In the genomic region with DNA sequence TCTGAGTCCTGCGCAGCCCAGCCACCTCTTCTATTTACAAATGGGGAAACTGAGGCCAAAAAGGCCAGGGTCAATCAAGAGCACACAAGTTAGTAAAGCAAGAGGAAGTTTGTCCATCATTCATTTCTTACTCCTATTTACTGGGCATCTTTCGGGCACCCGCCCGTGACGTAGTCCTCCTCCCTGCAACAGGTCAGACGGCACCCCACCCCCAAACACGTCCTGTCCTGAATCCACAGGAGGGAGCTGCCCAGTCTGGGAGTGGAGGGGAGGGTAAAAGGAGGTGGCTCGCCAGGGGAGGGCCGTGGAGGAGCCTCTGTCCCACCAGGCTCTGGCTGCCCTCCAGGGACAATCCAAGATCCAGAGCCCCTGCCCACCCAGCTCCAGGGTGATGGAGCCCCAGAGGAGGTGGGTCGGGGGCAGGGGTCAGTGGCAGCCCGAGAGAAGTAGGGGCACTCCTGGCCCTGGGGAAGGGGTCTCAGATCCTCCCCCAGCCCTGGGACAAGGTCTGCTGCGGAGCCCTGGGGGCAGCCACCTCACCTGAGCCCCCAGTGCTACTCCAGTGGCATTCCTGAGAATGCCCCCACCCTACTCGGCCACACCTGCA, we compare ENCODE assay signal across 10 cellular contexts. TPM values are rescaled to one million over a fixed set of nuclear protein-coding genes. Genes with fewer than 3 reads are reported as not detected.
A peak's percentile ranks its signal among the peaks of the same experiment; 100 is the strongest.
DNase-seq lines count a peak whose midpoint lies in the region; ATAC-seq and TF ChIP-seq lines count a peak whose summit lies in the region.
"Had no signal": no experiment of that assay in that cellular context is flagged by ENCODE, and none has a peak within 500 bp of the region (broad histone marks: within the 10 kb centered on the region; RNA-seq: fewer than 3 reads in every experiment).

No MANE protein-coding gene starts in this region.

- H3K4me1 Mint-ChIP-seq in activated CD8-positive, alpha-beta T cell treated with anti-CD3 and anti-CD28 coated beads for 36 hours (ENCODE audit: low read depth) = peaks cover 5% of the 10 kb centered on the region
- peaks cover 2% of the 10 kb centered on the region for H3K4me1 Mint-ChIP-seq in activated CD8-positive, alpha-beta T cell treated with anti-CD3 and anti-CD28 coated beads, Interleukin-2, amount 10 ng/mL, durations not matched to agents 7 days and 5 days (ENCODE audit: low read depth)
- H3K4me1 Mint-ChIP-seq in mesothelial cell of epicardium = peaks cover 40% of the 10 kb centered on the region

- H3K36me3 ChIP-seq in upper lobe of left lung = no peaks in the 10 kb centered on the region
- H3K36me3 ChIP-seq: pancreas had no signal

- POLR2A ChIA-PET in activated CD8-positive, alpha-beta T cell treated with anti-CD3 and anti-CD28 coated beads for 36 hours (lab: Charles Lee) = no interaction called here
- POLR2A ChIA-PET in activated CD8-positive, alpha-beta T cell treated with anti-CD3 and anti-CD28 coated beads, Interleukin-2, amount 10 ng/mL, durations not matched to agents 7 days and 5 days (lab: Charles Lee) = no interaction called here

- peak overlapping the region; percentile 85 for H3K4me3 ChIP-seq in coronary artery
- no peak overlapping the region for H3K4me3 ChIP-seq in upper lobe of left lung

- no peak for TF ChIP-seq POLR2A in upper lobe of left lung (IDR thresholded peaks at IDR 0.05)

- H3K9me3 Mint-ChIP-seq in activated CD8-positive, alpha-beta T cell treated with anti-CD3 and anti-CD28 coated beads for 36 hours = no peaks in the 10 kb centered on the region
- no peaks in the 10 kb centered on the region for H3K9me3 Mint-ChIP-seq in activated CD8-positive, alpha-beta T cell treated with anti-CD3 and anti-CD28 coated beads, Interleukin-2, amount 10 ng/mL, durations not matched to agents 7 days and 5 days (ENCODE audit: insufficient read depth)
- no peaks in the 10 kb centered on the region for H3K9me3 Mint-ChIP-seq in mesothelial cell of epicardium

- WGBS in upper lobe of left lung, 2 donors = 66 to 69% methylated on average over 5 to 13 of the region's 13 CpGs

- CTCF ChIA-PET in activated CD8-positive, alpha-beta T cell treated with anti-CD3 and anti-CD28 coated beads for 36 hours (lab: Charles Lee) = interaction anchor here (1.0 to 2.0 kb wide), 3 partner anchors 13 to 69 kb away, joined by 3 to 6 read pairs (median 3); no protein-coding TSS in a partner anchor
- CTCF ChIA-PET in activated CD8-positive, alpha-beta T cell treated with anti-CD3 and anti-CD28 coated beads, Interleukin-2, amount 10 ng/mL, durations not matched to agents 7 days and 5 days (lab: Charles Lee) = interaction anchor here (0.9 kb wide), 1 partner anchor 13 kb away, joined by 3 read pairs; no protein-coding TSS in a partner anchor

- H3K4me3 Mint-ChIP-seq in activated CD8-positive, alpha-beta T cell treated with anti-CD3 and anti-CD28 coated beads for 36 hours = no peak overlapping the region
- no peak overlapping the region for H3K4me3 Mint-ChIP-seq in activated CD8-positive, alpha-beta T cell treated with anti-CD3 and anti-CD28 coated beads, Interleukin-2, amount 10 ng/mL, durations not matched to agents 7 days and 5 days
- peak overlapping the region; percentile 63 for H3K4me3 Mint-ChIP-seq in mesothelial cell of epicardium

- no peak for DNase-seq in activated CD8-positive, alpha-beta T cell treated with anti-CD3 and anti-CD28 coated beads for 36 hours
- DNase-seq in activated CD8-positive, alpha-beta T cell treated with anti-CD3 and anti-CD28 coated beads, Interleukin-2, amount 10 ng/mL, durations not matched to agents 7 days and 5 days = no peak
- DNase-seq in coronary artery (ENCODE audit: low spot score) (no peak), mesothelial cell of epicardium (ENCODE audit: low spot score in 2 of 2, unreplicated experiment in 2 of 2) (no peak), upper lobe of left lung (no peak), NCI-H524 (lab: John Stamatoyannopoulos, UW) (no peak), AG08395 (ENCODE audit: low spot score) (no peak), mesenteric fat pad (ENCODE audit: low spot score) (no peak)
- DNase-seq: NCI-H2171 treated with DMSO at 0.1 percent for 48 hours had no signal

- peak; percentile 6 for ATAC-seq in activated CD8-positive, alpha-beta T cell treated with anti-CD3 and anti-CD28 coated beads for 36 hours
- no peak for ATAC-seq in activated CD8-positive, alpha-beta T cell treated with anti-CD3 and anti-CD28 coated beads, Interleukin-2, amount 10 ng/mL, durations not matched to agents 7 days and 5 days
- no peak for ATAC-seq in upper lobe of left lung (ENCODE audit: low FRiP score in 2 of 2)

- H3K36me3 Mint-ChIP-seq in activated CD8-positive, alpha-beta T cell treated with anti-CD3 and anti-CD28 coated beads for 36 hours (ENCODE audit: low read depth) = no peaks in the 10 kb centered on the region
- H3K36me3 Mint-ChIP-seq in activated CD8-positive, alpha-beta T cell treated with anti-CD3 and anti-CD28 coated beads, Interleukin-2, amount 10 ng/mL, durations not matched to agents 7 days and 5 days (ENCODE audit: low read depth) = no peaks in the 10 kb centered on the region
- H3K36me3 Mint-ChIP-seq in mesothelial cell of epicardium = peaks cover 2% of the 10 kb centered on the region

- TF ChIP-seq CTCF in activated CD8-positive, alpha-beta T cell treated with anti-CD3 and anti-CD28 coated beads for 36 hours (IDR thresholded peaks at IDR 0.05) = no peak
- TF ChIP-seq CTCF in coronary artery (IDR thresholded peaks at IDR 0.05) (no peak), mesothelial cell of epicardium (IDR thresholded peaks at IDR 0.05; ENCODE audit: unreplicated experiment) (no peak), upper lobe of left lung (IDR thresholded peaks at IDR 0.05) (no peak)

- TF ChIP-seq EP300 in upper lobe of left lung (IDR thresholded peaks at IDR 0.05) = no peak

- intact Hi-C loops in activated CD8-positive, alpha-beta T cell treated with anti-CD3 and anti-CD28 coated beads for 36 hours (cut with micrococcal nuclease) = no loop called here

- peaks cover 28% of the 10 kb centered on the region for H3K27me3 Mint-ChIP-seq in activated CD8-positive, alpha-beta T cell treated with anti-CD3 and anti-CD28 coated beads for 36 hours
- H3K27me3 Mint-ChIP-seq in activated CD8-positive, alpha-beta T cell treated with anti-CD3 and anti-CD28 coated beads, Interleukin-2, amount 10 ng/mL, durations not matched to agents 7 days and 5 days (ENCODE audit: low read depth) = peaks cover 14% of the 10 kb centered on the region
- no peaks in the 10 kb centered on the region for H3K27me3 Mint-ChIP-seq in mesothelial cell of epicardium (ENCODE audit: low read depth)

- H3K27me3 ChIP-seq in upper lobe of left lung = peaks cover 0 to 29% (median 2%) of the 10 kb centered on the region in 4 donors
- H3K27me3 ChIP-seq: pancreas had no signal

- H3K9me3 ChIP-seq in upper lobe of left lung = no peaks in the 10 kb centered on the region
- H3K9me3 ChIP-seq: pancreas had no signal

- H3K4me1 ChIP-seq in upper lobe of left lung = peaks cover 46 to 76% (median 64%) of the 10 kb centered on the region in 4 donors

- peak overlapping the region; percentile 94 to 95 for H3K27ac ChIP-seq in coronary artery
- H3K27ac ChIP-seq in upper lobe of left lung = peak overlapping the region in 3 of 4 donors; percentile 36 to 59 (median 57)
- H3K27ac ChIP-seq: pancreas had no signal

- H3K27ac Mint-ChIP-seq in activated CD8-positive, alpha-beta T cell treated with anti-CD3 and anti-CD28 coated beads for 36 hours = no peak overlapping the region
- no peak overlapping the region for H3K27ac Mint-ChIP-seq in activated CD8-positive, alpha-beta T cell treated with anti-CD3 and anti-CD28 coated beads, Interleukin-2, amount 10 ng/mL, durations not matched to agents 7 days and 5 days
- H3K27ac Mint-ChIP-seq in mesothelial cell of epicardium = peak overlapping the region; percentile 75

RNA-seq across cellular contexts. Expression of gene LAMA5, which starts 2.5 kb away (rescaled TPM):
- under 1 TPM; 0.25 to 0.76 TPM for total RNA-seq in activated CD8-positive, alpha-beta T cell treated with anti-CD3 and anti-CD28 coated beads for 36 hours
- under 1 TPM; 0.40 to 0.63 TPM for total RNA-seq in activated CD8-positive, alpha-beta T cell treated with anti-CD3 and anti-CD28 coated beads, Interleukin-2, amount 10 ng/mL, durations not matched to agents 7 days and 5 days
- total RNA-seq in mesothelial cell of epicardium (571 to 618 TPM (median 601 TPM) in 3 replicates), upper lobe of left lung (1,000 to 10,000 TPM in 1 of 6 donors, 100 to 1,000 TPM in 5; 176 to 1,019 (median 307) TPM), mesenteric fat pad (126 TPM)

RNA-seq across cellular contexts. Expression of gene RPS21, which starts 17.3 kb away (rescaled TPM):
- total RNA-seq in activated CD8-positive, alpha-beta T cell treated with anti-CD3 and anti-CD28 coated beads for 36 hours = 1,000 to 10,000 TPM; 2,670 to 2,760 TPM
- 1,000 to 10,000 TPM; 1,875 to 1,999 TPM for total RNA-seq in activated CD8-positive, alpha-beta T cell treated with anti-CD3 and anti-CD28 coated beads, Interleukin-2, amount 10 ng/mL, durations not matched to agents 7 days and 5 days
- total RNA-seq in mesothelial cell of epicardium = 1,089 to 1,145 TPM (median 1,126 TPM) in 3 replicates
- total RNA-seq in upper lobe of left lung = 1,000 to 10,000 TPM in 3 of 6 donors, 100 to 1,000 TPM in 2, 10 to 100 TPM in 1; 94.6 to 1,381 (median 998) TPM
- 856 TPM for total RNA-seq in mesenteric fat pad

RNA-seq across cellular contexts. Expression of gene CABLES2, which starts 37.5 kb away (rescaled TPM):
- 1 to 10 TPM; 3.2 to 4.5 TPM for total RNA-seq in activated CD8-positive, alpha-beta T cell treated with anti-CD3 and anti-CD28 coated beads for 36 hours
- 10 to 100 TPM; 17.0 to 17.5 TPM for total RNA-seq in activated CD8-positive, alpha-beta T cell treated with anti-CD3 and anti-CD28 coated beads, Interleukin-2, amount 10 ng/mL, durations not matched to agents 7 days and 5 days
- total RNA-seq in mesothelial cell of epicardium (22.8 to 23.7 TPM (median 23.6 TPM) in 3 replicates), upper lobe of left lung (1 to 10 TPM; 2.2 to 5.2 (median 4.0) TPM), mesenteric fat pad (2.3 TPM)

RNA-seq across cellular contexts. Expression of gene RBBP8NL, which starts 57.7 kb away (rescaled TPM):
- total RNA-seq in activated CD8-positive, alpha-beta T cell treated with anti-CD3 and anti-CD28 coated beads for 36 hours = not detected
- not detected for total RNA-seq in activated CD8-positive, alpha-beta T cell treated with anti-CD3 and anti-CD28 coated beads, Interleukin-2, amount 10 ng/mL, durations not matched to agents 7 days and 5 days
- total RNA-seq in mesothelial cell of epicardium (12.3 to 13.5 TPM (median 12.6 TPM) in 3 replicates), upper lobe of left lung (1 to 10 TPM in 4 of 6 donors, under 1 TPM in 1, not detected in 1; 0.51 to 6.3 (median 1.9) TPM), mesenteric fat pad (not detected)

Comparison
In these comparisons a context has a peak if more than half of its experiments do, and no peak if none do; other contexts are left out.
1. RNA of gene LAMA5, which starts 2.5 kb away (total RNA-seq): 571 to 618 TPM in mesothelial cell of epicardium, 176 to 1,019 TPM in upper lobe of left lung and 126 TPM in mesenteric fat pad (single experiment); 0.25 to 0.76 TPM in activated CD8-positive, alpha-beta T cell treated with anti-CD3 and anti-CD28 coated beads for 36 hours and 0.40 to 0.63 TPM in activated CD8-positive, alpha-beta T cell treated with anti-CD3 and anti-CD28 coated beads, Interleukin-2, amount 10 ng/mL, durations not matched to agents 7 days and 5 days; every median in the first group is over 10 times any median in the second.